13 cellular contexts compared by ENCODE assay signal in the genomic region with DNA sequence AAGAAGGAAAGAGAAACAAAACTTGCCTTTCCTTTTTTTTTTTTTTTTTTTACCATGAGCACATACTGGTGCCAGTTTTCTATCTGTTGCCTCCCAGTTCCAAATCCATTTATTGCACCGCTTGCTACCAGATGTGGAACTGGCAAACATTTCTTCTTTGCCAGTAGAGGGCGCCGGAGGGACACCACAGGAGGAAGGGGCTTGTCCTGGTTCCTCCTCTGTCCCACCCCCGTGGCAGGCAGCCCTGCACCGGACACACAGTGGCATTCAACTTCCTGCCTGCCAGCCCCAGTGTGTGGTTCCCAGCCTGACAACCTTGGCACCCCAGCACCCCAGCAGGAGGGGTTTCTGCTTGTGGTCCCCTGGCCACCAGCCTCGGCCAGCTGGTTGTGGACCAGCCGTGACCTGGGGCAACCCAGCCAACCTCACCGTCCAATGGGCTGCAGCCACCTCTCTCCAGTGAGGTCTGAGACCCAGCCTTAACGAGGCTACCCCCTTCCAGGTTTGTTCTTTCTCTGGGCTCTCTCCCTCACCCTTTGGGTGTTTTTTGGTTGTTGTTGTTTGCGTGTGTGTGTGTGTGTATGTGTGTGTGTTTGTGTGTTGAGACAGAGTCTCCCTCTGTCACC. TPM values are rescaled to one million over a fixed set of nuclear protein-coding genes. Genes with fewer than 3 reads are reported as not detected.
A peak's percentile ranks its signal among the peaks of the same experiment; 100 is the strongest.
DNase-seq lines count a peak whose midpoint lies in the region; ATAC-seq and TF ChIP-seq lines count a peak whose summit lies in the region.
"Not testable (repeated sequence)": the region's sequence is repeated elsewhere in the genome, so short reads cannot be mapped to it uniquely, and the experiment has no call there.
"Had no signal": no experiment of that assay in that cellular context is flagged by ENCODE, and none has a peak within 500 bp of the region (broad histone marks: within the 10 kb centered on the region; RNA-seq: fewer than 3 reads in every experiment).

No MANE protein-coding gene starts in this region.

- not testable (repeated sequence) for TF ChIP-seq CTCF in body of pancreas (IDR thresholded peaks at IDR 0.05)

- no CpG with 5 or more reads among the region's 10 CpGs for WGBS in body of pancreas, 2 donors

- not testable (repeated sequence) for H3K9me3 ChIP-seq in CD4-positive, CD25-positive, alpha-beta regulatory T cell (ENCODE audit: control insufficient read depth in 2 of 2, low read length in 2 of 2); body of pancreas

- not testable (repeated sequence) for H3K4me1 Mint-ChIP-seq in CD4-positive, CD25-positive, alpha-beta regulatory T cell

- H3K4me1 ChIP-seq in CD4-positive, CD25-positive, alpha-beta regulatory T cell (ENCODE audit: control insufficient read depth, insufficient read depth, low read length, poor library complexity, severe bottlenecking); body of pancreas: not testable (repeated sequence)

- TF ChIP-seq POLR2A in body of pancreas (IDR thresholded peaks at IDR 0.05): not testable (repeated sequence)

- not testable (repeated sequence) for H3K27me3 Mint-ChIP-seq in CD4-positive, CD25-positive, alpha-beta regulatory T cell

- not testable (repeated sequence) for H3K9me3 Mint-ChIP-seq in CD4-positive, CD25-positive, alpha-beta regulatory T cell

- intact Hi-C loops in body of pancreas (cut with DNase I); sciatic nerve (cut with DNase I): not testable (repeated sequence)

- not testable (repeated sequence) for H3K4me3 ChIP-seq in CD4-positive, CD25-positive, alpha-beta regulatory T cell (ENCODE audit: low read depth, low read length); body of pancreas

- H3K36me3 ChIP-seq in CD4-positive, CD25-positive, alpha-beta regulatory T cell (ENCODE audit: control insufficient read depth, insufficient read depth, low read length); body of pancreas (replicated peaks in 1 of 2; ENCODE audit: insufficient read depth in 1 of 2, low read depth in 2 of 2): not testable (repeated sequence)

- not testable (repeated sequence) for DNase-seq in CD4-positive, CD25-positive, alpha-beta regulatory T cell; body of pancreas; left lobe of liver (ENCODE audit: low spot score); sciatic nerve (ENCODE audit: low spot score)

- H3K27me3 ChIP-seq in CD4-positive, CD25-positive, alpha-beta regulatory T cell (ENCODE audit: control insufficient read depth, insufficient read depth, low read length); body of pancreas: not testable (repeated sequence)

- H3K4me3 Mint-ChIP-seq in CD4-positive, CD25-positive, alpha-beta regulatory T cell: not testable (repeated sequence)

- not testable (repeated sequence) for H3K27ac ChIP-seq in CD4-positive, CD25-positive, alpha-beta regulatory T cell (ENCODE audit: insufficient read depth, low read length, poor library complexity, severe bottlenecking); body of pancreas

- ATAC-seq in CD4-positive, CD25-positive, alpha-beta regulatory T cell (ENCODE audit: low read depth in 2 of 2): peak; percentile 91 to 95
- ATAC-seq in GM21367 (IDR thresholded peaks at IDR 0.05; ENCODE audit: unreplicated experiment) (peak; percentile 47), HG02623 (IDR thresholded peaks at IDR 0.05; ENCODE audit: unreplicated experiment) (peak; percentile 35), HG03442 (IDR thresholded peaks at IDR 0.05; ENCODE audit: unreplicated experiment) (peak; percentile 55), body of pancreas (peak; percentile 96), left lobe of liver (peak; percentile 100), sciatic nerve (peak; percentile 99)
- ATAC-seq in activated CD4-positive, CD25-positive, alpha-beta regulatory T cell treated with anti-CD3 and anti-CD28 coated beads, Interleukin-2, amount 50 U/mL, for 24 hours: peak; percentile 86 to 90

- H3K36me3 Mint-ChIP-seq in CD4-positive, CD25-positive, alpha-beta regulatory T cell: not testable (repeated sequence)

- peak overlapping the region in 1 of 3 donors; percentile 55 for H3K27ac Mint-ChIP-seq in CD4-positive, CD25-positive, alpha-beta regulatory T cell

RNA-seq across cellular contexts. Expression of a gene that starts 22.8 kb away (rescaled TPM):
- 182 TPM for total RNA-seq in CD4-positive, CD25-positive, alpha-beta regulatory T cell
- 100 to 1,000 TPM; 131 to 214 (median 178) TPM for polyA plus RNA-seq in CD4-positive, CD25-positive, alpha-beta regulatory T cell
- total RNA-seq in body of pancreas (100 to 1,000 TPM; 145 to 314 TPM), left lobe of liver (262 TPM), sciatic nerve (306 TPM)

RNA-seq across cellular contexts. Expression of a gene that starts 50.6 kb away (rescaled TPM):
- total RNA-seq in CD4-positive, CD25-positive, alpha-beta regulatory T cell: 1.1 TPM
- not detected for polyA plus RNA-seq in CD4-positive, CD25-positive, alpha-beta regulatory T cell
- under 1 TPM in 1 of 2 donors, not detected in 1; 0.52 TPM for total RNA-seq in body of pancreas
- 3.2 TPM for total RNA-seq in left lobe of liver
- total RNA-seq in sciatic nerve: 7.5 TPM
- total RNA-seq: A673, cardiac muscle cell, H4, kidney epithelial cell had no signal
- polyA plus RNA-seq: spleen had no signal

Comparison
In these comparisons a context has a peak if more than half of its experiments do, and no peak if none do; other contexts are left out.
1. ATAC-seq: peak in every context shown above with its lines; median percentile 100 in left lobe of liver; 99 in sciatic nerve; 96 in body of pancreas; 93 in CD4-positive, CD25-positive, alpha-beta regulatory T cell; 88 in activated CD4-positive, CD25-positive, alpha-beta regulatory T cell treated with anti-CD3 and anti-CD28 coated beads, Interleukin-2, amount 50 U/mL, for 24 hours; 55 in HG03442; 47 in GM21367; 35 in HG02623.